ENCODE assay signal across 19 cellular contexts in the genomic region with DNA sequence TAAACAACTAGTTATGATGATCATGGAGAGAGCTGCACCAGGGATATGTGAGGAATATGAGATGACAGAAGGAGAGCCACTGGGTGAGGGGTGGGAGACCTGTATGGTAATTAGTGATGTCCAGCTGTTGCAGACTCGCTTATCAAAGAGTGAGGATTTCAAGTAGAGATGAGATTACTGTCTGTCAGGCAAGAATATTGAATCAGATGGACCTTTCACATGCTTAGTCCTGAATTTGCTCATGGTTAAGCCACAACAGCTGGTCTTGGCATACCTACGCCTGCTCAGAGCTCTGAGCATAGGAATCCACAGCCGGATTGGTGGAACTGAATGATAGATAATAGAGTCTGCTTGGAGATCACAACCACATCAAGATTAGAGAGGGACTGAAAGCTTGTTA.
DNase-seq lines count a peak whose midpoint lies in the region; ATAC-seq lines count a peak whose summit lies in the region.
"Had no signal": no experiment of that assay in that cellular context is flagged by ENCODE, and none has a peak within 500 bp of the region (broad histone marks: within the 10 kb centered on the region; RNA-seq: fewer than 3 reads in every experiment).

No MANE protein-coding gene starts in this region.

- no peak overlapping the region for H3K4me3 Mint-ChIP-seq in activated T-helper 17 cell treated with anti-CD3 and anti-CD28 coated beads, Interleukin-2, amount 50 U/mL, for 72 hours
- H3K4me3 Mint-ChIP-seq: CD8-positive, alpha-beta memory T cell had no signal

- H3K4me2 ChIP-seq in neuronal stem cell (ENCODE audit: insufficient read depth, low read length, poor library complexity, severe bottlenecking) = no peak overlapping the region
- H3K4me2 ChIP-seq: A549; BLaER1 treated with 17β-estradiol and CSF1 and Interleukin-3, amounts not matched to agents 10 nM and 100 nM; SK-N-SH had no signal

- H2AFZ ChIP-seq in neuronal stem cell (ENCODE audit: low read length) = no peak overlapping the region

- DNase-seq in DMS 273 treated with DMSO at 0.1 percent for 48 hours (lab: John Stamatoyannopoulos, UW) (peak; percentile 77), SJCRH30 (peak; percentile 78 to 89), neuronal stem cell (ENCODE audit: low spot score) (no peak), sciatic nerve (ENCODE audit: low spot score) (no peak)
- DNase-seq: CD8-positive, alpha-beta memory T cell; GDM1; GOT3; MM.1S; NCI-H1105 treated with DMSO at 0.1 percent for 48 hours; NCI-H187; NCI-H446 treated with DMSO at 0.1 percent for 48 hours; NCI-H774; SK-N-SH had no signal

- H3K9me3 Mint-ChIP-seq in activated T-helper 17 cell treated with anti-CD3 and anti-CD28 coated beads, Interleukin-2, amount 50 U/mL, for 72 hours = no peaks in the 10 kb centered on the region

- intact Hi-C loops in sciatic nerve (cut with DNase I) = no loop called here

- no peak overlapping the region for H2BK120ac ChIP-seq in neuronal stem cell (ENCODE audit: low read depth, low read length)

- no peak overlapping the region for H3K9ac ChIP-seq in neuronal stem cell (ENCODE audit: low read depth, low read length, poor library complexity)
- H3K9ac ChIP-seq: BLaER1 treated with 17β-estradiol and CSF1 and Interleukin-3, amounts not matched to agents 10 nM and 100 nM; SK-N-SH had no signal

- peak overlapping the region; percentile 59 for H2BK12ac ChIP-seq in neuronal stem cell (ENCODE audit: low read length)

- H3K4me1 ChIP-seq in SJCRH30 (peaks cover 26% of the 10 kb centered on the region), neuronal stem cell (ENCODE audit: control insufficient read depth in 2 of 2, insufficient read depth in 1 of 2, low read depth in 1 of 2, low read length in 2 of 2) (peaks cover 0 to 16% of the 10 kb centered on the region in 2 donors)

- no peak overlapping the region for H3K27ac Mint-ChIP-seq in activated T-helper 17 cell treated with anti-CD3 and anti-CD28 coated beads, Interleukin-2, amount 50 U/mL, for 72 hours
- H3K27ac Mint-ChIP-seq: CD8-positive, alpha-beta memory T cell had no signal

- H3K36me3 ChIP-seq in SJCRH30 (no peaks in the 10 kb centered on the region), neuronal stem cell (replicated peaks in 1 of 2; ENCODE audit: control insufficient read depth in 2 of 2, insufficient read depth in 2 of 2, low read length in 2 of 2) (no peaks in the 10 kb centered on the region)
- H3K36me3 ChIP-seq: BLaER1 treated with 17β-estradiol and CSF1 and Interleukin-3, amounts not matched to agents 10 nM and 100 nM had no signal

- H3K23ac ChIP-seq in neuronal stem cell (ENCODE audit: low read depth, low read length, poor library complexity) = no peak overlapping the region

- peaks cover 6% of the 10 kb centered on the region for H3K4me1 Mint-ChIP-seq in activated T-helper 17 cell treated with anti-CD3 and anti-CD28 coated beads, Interleukin-2, amount 50 U/mL, for 72 hours

- H3K9me3 ChIP-seq in SJCRH30 (replicated peaks) (no peaks in the 10 kb centered on the region), neuronal stem cell (replicated peaks in 1 of 2; ENCODE audit: control insufficient read depth in 2 of 2, insufficient read depth in 1 of 2, low read depth in 1 of 2, low read length in 2 of 2) (peaks cover 0 to 6% of the 10 kb centered on the region in 2 donors)
- H3K9me3 ChIP-seq: SK-N-SH had no signal

- no peak overlapping the region for H3K14ac ChIP-seq in neuronal stem cell (ENCODE audit: low read length)

- no peak overlapping the region for H2BK15ac ChIP-seq in neuronal stem cell (ENCODE audit: low read length)

- no peaks in the 10 kb centered on the region for H3K79me1 ChIP-seq in neuronal stem cell (ENCODE audit: low read depth, low read length)

- peak overlapping the region; percentile 72 for H3K27ac ChIP-seq in SJCRH30
- peak overlapping the region; percentile 38 for H3K27ac ChIP-seq in layer of hippocampus (ENCODE audit: low read depth, low read length)
- no peak overlapping the region for H3K27ac ChIP-seq in neuronal stem cell (replicated peaks; ENCODE audit: low read length)
- H3K27ac ChIP-seq: A549; BLaER1 treated with 17β-estradiol and CSF1 and Interleukin-3, amounts not matched to agents 10 nM and 100 nM had no signal

- no peak overlapping the region for H2BK5ac ChIP-seq in neuronal stem cell (ENCODE audit: low read length)

- H3K27me3 Mint-ChIP-seq in activated T-helper 17 cell treated with anti-CD3 and anti-CD28 coated beads, Interleukin-2, amount 50 U/mL, for 72 hours = peaks cover 3% of the 10 kb centered on the region

- no peak overlapping the region for H3K4ac ChIP-seq in neuronal stem cell (ENCODE audit: low read length)

- peak overlapping the region; percentile 44 for H3K18ac ChIP-seq in neuronal stem cell (ENCODE audit: low read length)

- no peak overlapping the region for H3K4me3 ChIP-seq in SJCRH30
- no peak overlapping the region for H3K4me3 ChIP-seq in neuronal stem cell (ENCODE audit: low read length in 2 of 2)
- H3K4me3 ChIP-seq: A549; BLaER1 treated with 17β-estradiol and CSF1 and Interleukin-3, amounts not matched to agents 10 nM and 100 nM; GM12878 had no signal

- no peak overlapping the region for H2AK5ac ChIP-seq in neuronal stem cell (ENCODE audit: low read depth, low read length)

- no peak overlapping the region for H4K8ac ChIP-seq in neuronal stem cell (ENCODE audit: low read depth, low read length)

- H4K91ac ChIP-seq in neuronal stem cell (ENCODE audit: low read depth, low read length, poor library complexity) = no peak overlapping the region

- no peaks in the 10 kb centered on the region for H3K27me3 ChIP-seq in SJCRH30
- H3K27me3 ChIP-seq in layer of hippocampus (ENCODE audit: control insufficient read depth, insufficient read depth, low read length) = no peaks in the 10 kb centered on the region
- no peaks in the 10 kb centered on the region for H3K27me3 ChIP-seq in neuronal stem cell (ENCODE audit: control insufficient read depth in 3 of 3, insufficient read depth in 3 of 3, low read depth in 1 of 3, low read length in 3 of 3)
- H3K27me3 ChIP-seq: BLaER1 treated with 17β-estradiol and CSF1 and Interleukin-3, amounts not matched to agents 10 nM and 100 nM had no signal

- no peaks in the 10 kb centered on the region for H3K36me3 Mint-ChIP-seq in activated T-helper 17 cell treated with anti-CD3 and anti-CD28 coated beads, Interleukin-2, amount 50 U/mL, for 72 hours (ENCODE audit: low read depth)

- no peak for ATAC-seq in activated T-helper 17 cell treated with anti-CD3 and anti-CD28 coated beads, Interleukin-2, amount 50 U/mL, for 72 hours (replicated peaks)
- ATAC-seq in sciatic nerve (no peak), HG02678 (IDR thresholded peaks at IDR 0.05; ENCODE audit: unreplicated experiment) (no peak)
- ATAC-seq: A549, GM12878 had no signal

- WGBS in neuronal stem cell (ENCODE audit: extremely low coverage in 2 of 2, insufficient read length in 2 of 2, insufficient replicate concordance in 1 of 2), 2 donors = no CpG with 5 or more reads among the region's 3 CpGs

Comparison
In these comparisons a context has a peak if more than half of its experiments do, and no peak if none do; other contexts are left out.
1. DNase-seq: peak in DMS 273 treated with DMSO at 0.1 percent for 48 hours (single experiment) and SJCRH30 (2 of 2); none in neuronal stem cell (single experiment) and sciatic nerve (single experiment).